Comparison of ENCODE assay signal across 1 cellular context in the genomic region with DNA sequence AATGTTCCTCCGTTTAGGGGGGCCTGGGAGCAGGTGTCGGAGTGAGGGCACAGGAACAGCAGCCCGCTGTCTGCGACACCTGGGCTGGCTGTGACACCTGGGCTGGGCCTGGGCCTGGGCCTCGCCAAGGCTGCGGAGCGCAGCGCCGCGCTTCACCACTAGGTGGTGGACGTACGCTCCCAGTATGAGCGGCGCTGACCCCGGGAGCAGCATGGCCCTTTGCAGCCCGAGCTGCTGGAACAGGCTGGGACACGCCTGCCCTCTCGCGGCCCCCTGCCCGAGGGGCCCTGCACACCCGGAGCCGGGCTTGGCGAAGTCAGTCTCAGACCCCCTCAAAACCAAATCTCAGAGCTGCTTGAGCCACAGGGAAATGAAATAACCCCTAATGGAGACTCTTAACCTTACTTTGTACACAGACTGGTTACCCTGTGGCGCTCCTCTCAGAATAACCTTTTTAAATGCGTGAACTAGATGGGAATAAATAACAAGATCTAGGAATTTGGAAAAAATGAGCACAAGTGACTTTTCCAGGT.
TF ChIP-seq lines count a peak whose summit lies in the region.

No MANE protein-coding gene starts in this region.

TF ChIP-seq in HepG2, 621 proteins besides CTCF, POLR2A, EP300 and RAD21 (continued from another document and continues in another):
- TF ChIP-seq, protein P1, sequence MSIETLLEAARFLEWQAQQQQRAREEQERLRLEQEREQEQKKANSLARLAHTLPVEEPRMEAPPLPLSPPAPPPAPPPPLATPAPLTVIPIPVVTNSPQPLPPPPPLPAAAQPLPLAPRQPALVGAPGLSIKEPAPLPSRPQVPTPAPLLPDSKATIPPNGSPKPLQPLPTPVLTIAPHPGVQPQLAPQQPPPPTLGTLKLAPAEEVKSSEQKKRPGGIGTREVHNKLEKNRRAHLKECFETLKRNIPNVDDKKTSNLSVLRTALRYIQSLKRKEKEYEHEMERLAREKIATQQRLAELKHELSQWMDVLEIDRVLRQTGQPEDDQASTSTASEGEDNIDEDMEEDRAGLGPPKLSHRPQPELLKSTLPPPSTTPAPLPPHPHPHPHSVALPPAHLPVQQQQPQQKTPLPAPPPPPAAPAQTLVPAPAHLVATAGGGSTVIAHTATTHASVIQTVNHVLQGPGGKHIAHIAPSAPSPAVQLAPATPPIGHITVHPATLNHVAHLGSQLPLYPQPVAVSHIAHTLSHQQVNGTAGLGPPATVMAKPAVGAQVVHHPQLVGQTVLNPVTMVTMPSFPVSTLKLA (IDR thresholded peaks at IDR 0.05), result no peak
- TF ChIP-seq, protein P2, sequence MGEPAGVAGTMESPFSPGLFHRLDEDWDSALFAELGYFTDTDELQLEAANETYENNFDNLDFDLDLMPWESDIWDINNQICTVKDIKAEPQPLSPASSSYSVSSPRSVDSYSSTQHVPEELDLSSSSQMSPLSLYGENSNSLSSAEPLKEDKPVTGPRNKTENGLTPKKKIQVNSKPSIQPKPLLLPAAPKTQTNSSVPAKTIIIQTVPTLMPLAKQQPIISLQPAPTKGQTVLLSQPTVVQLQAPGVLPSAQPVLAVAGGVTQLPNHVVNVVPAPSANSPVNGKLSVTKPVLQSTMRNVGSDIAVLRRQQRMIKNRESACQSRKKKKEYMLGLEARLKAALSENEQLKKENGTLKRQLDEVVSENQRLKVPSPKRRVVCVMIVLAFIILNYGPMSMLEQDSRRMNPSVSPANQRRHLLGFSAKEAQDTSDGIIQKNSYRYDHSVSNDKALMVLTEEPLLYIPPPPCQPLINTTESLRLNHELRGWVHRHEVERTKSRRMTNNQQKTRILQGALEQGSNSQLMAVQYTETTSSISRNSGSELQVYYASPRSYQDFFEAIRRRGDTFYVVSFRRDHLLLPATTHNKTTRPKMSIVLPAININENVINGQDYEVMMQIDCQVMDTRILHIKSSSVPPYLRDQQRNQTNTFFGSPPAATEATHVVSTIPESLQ (CRISPR knock-in tag; conservative IDR thresholded peaks at IDR 0.05), result peak; percentile 87; the same call in 1 of the 2 replicates
- TF ChIP-seq RBM22 (optimal IDR thresholded peaks at IDR 0.05; ENCODE audit: low read length), result no peak
- TF ChIP-seq EHMT2 (IDR thresholded peaks at IDR 0.05; ENCODE audit: borderline replicate concordance, low read depth, low read length), result no peak
- TF ChIP-seq, protein P3, sequence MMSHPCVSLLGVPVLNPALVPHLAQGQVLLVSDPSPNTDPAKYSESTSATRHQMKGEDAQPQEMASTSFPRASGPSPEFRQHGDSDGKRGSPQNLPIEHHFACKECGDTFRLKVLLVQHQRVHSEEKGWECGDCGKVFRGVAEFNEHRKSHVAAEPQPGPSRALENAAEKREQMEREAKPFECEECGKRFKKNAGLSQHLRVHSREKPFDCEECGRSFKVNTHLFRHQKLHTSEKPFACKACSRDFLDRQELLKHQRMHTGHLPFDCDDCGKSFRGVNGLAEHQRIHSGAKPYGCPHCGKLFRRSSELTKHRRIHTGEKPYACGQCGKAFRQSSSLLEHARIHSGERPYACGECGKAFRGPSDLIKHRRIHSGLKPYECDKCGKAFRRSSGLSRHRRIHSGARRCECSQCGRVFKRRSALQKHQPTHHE (CRISPR knock-in tag; IDR thresholded peaks at IDR 0.05; ENCODE audit: borderline replicate concordance), result no peak
- TF ChIP-seq ZNF451 (CRISPR knock-in tag; IDR thresholded peaks at IDR 0.05), result peak; percentile 89; the same call in 1 of the 2 replicates
- no peak for TF ChIP-seq ZNF780A (CRISPR knock-in tag; IDR thresholded peaks at IDR 0.05)
- TF ChIP-seq, protein P4, sequence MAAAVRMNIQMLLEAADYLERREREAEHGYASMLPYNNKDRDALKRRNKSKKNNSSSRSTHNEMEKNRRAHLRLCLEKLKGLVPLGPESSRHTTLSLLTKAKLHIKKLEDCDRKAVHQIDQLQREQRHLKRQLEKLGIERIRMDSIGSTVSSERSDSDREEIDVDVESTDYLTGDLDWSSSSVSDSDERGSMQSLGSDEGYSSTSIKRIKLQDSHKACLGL (CRISPR knock-in tag; IDR thresholded peaks at IDR 0.05), result no peak; the same call in 1 of the 2 replicates
- TF ChIP-seq MYNN (CRISPR knock-in tag; IDR thresholded peaks at IDR 0.05; ENCODE audit: low read depth), result no peak
- TF ChIP-seq RELA (CRISPR knock-in tag; IDR thresholded peaks at IDR 0.05), result peak; percentile 74; the same call in 1 of the 2 replicates
- TF ChIP-seq MTF1 (CRISPR knock-in tag; IDR thresholded peaks at IDR 0.05), result no peak
- 0 out of 2 replicates have a peak, but pooled peaks have one; percentile 71 for TF ChIP-seq FOXC1 (CRISPR knock-in tag; IDR thresholded peaks at IDR 0.05; ENCODE audit: borderline replicate concordance)
- TF ChIP-seq, protein P5, sequence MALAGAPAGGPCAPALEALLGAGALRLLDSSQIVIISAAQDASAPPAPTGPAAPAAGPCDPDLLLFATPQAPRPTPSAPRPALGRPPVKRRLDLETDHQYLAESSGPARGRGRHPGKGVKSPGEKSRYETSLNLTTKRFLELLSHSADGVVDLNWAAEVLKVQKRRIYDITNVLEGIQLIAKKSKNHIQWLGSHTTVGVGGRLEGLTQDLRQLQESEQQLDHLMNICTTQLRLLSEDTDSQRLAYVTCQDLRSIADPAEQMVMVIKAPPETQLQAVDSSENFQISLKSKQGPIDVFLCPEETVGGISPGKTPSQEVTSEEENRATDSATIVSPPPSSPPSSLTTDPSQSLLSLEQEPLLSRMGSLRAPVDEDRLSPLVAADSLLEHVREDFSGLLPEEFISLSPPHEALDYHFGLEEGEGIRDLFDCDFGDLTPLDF (CRISPR knock-in tag; IDR thresholded peaks at IDR 0.05), result no peak
- TF ChIP-seq SUZ12 (IDR thresholded peaks at IDR 0.05; ENCODE audit: low read depth, low read length), result no peak
- TF ChIP-seq ZFP82 (CRISPR knock-in tag; IDR thresholded peaks at IDR 0.05; ENCODE audit: borderline replicate concordance), result no peak
- no peak for TF ChIP-seq ZSCAN12 (CRISPR knock-in tag; IDR thresholded peaks at IDR 0.05)
- TF ChIP-seq ISL2 (CRISPR knock-in tag; IDR thresholded peaks at IDR 0.05), result peak; percentile 71
- no peak for TF ChIP-seq FOXK2 (IDR thresholded peaks at IDR 0.05)
- peak; percentile 90 for TF ChIP-seq ZNF891 (CRISPR knock-in tag; IDR thresholded peaks at IDR 0.05)
- no peak for TF ChIP-seq TCF12 (IDR thresholded peaks at IDR 0.05)
- TF ChIP-seq TCF12 (CRISPR knock-in tag; IDR thresholded peaks at IDR 0.05), result no peak
- peak; percentile 88 for TF ChIP-seq ATF7-NPFF (CRISPR knock-in tag; IDR thresholded peaks at IDR 0.05; ENCODE audit: low read depth)
- TF ChIP-seq ARNTL (CRISPR knock-in tag; IDR thresholded peaks at IDR 0.05), result peak; percentile 76; the same call in 1 of the 2 replicates
- TF ChIP-seq, protein P6, sequence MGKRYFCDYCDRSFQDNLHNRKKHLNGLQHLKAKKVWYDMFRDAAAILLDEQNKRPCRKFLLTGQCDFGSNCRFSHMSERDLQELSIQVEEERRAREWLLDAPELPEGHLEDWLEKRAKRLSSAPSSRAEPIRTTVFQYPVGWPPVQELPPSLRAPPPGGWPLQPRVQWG (CRISPR knock-in tag; IDR thresholded peaks at IDR 0.05; ENCODE audit: borderline replicate concordance, low read depth), result no peak
- TF ChIP-seq NFYC (CRISPR knock-in tag; IDR thresholded peaks at IDR 0.05), result peak; percentile 24; the same call in 1 of the 2 replicates
- peak; percentile 52; the same call in 1 of the 2 replicates for TF ChIP-seq ZNF441 (CRISPR knock-in tag; IDR thresholded peaks at IDR 0.05; ENCODE audit: borderline replicate concordance)
- TF ChIP-seq SALL2 (CRISPR knock-in tag; IDR thresholded peaks at IDR 0.05), result 0 out of 2 replicates have a peak, but pooled peaks have one; percentile 65
- peak; percentile 88 for TF ChIP-seq ZNF331 (CRISPR knock-in tag; IDR thresholded peaks at IDR 0.05)
- TF ChIP-seq, protein P7, sequence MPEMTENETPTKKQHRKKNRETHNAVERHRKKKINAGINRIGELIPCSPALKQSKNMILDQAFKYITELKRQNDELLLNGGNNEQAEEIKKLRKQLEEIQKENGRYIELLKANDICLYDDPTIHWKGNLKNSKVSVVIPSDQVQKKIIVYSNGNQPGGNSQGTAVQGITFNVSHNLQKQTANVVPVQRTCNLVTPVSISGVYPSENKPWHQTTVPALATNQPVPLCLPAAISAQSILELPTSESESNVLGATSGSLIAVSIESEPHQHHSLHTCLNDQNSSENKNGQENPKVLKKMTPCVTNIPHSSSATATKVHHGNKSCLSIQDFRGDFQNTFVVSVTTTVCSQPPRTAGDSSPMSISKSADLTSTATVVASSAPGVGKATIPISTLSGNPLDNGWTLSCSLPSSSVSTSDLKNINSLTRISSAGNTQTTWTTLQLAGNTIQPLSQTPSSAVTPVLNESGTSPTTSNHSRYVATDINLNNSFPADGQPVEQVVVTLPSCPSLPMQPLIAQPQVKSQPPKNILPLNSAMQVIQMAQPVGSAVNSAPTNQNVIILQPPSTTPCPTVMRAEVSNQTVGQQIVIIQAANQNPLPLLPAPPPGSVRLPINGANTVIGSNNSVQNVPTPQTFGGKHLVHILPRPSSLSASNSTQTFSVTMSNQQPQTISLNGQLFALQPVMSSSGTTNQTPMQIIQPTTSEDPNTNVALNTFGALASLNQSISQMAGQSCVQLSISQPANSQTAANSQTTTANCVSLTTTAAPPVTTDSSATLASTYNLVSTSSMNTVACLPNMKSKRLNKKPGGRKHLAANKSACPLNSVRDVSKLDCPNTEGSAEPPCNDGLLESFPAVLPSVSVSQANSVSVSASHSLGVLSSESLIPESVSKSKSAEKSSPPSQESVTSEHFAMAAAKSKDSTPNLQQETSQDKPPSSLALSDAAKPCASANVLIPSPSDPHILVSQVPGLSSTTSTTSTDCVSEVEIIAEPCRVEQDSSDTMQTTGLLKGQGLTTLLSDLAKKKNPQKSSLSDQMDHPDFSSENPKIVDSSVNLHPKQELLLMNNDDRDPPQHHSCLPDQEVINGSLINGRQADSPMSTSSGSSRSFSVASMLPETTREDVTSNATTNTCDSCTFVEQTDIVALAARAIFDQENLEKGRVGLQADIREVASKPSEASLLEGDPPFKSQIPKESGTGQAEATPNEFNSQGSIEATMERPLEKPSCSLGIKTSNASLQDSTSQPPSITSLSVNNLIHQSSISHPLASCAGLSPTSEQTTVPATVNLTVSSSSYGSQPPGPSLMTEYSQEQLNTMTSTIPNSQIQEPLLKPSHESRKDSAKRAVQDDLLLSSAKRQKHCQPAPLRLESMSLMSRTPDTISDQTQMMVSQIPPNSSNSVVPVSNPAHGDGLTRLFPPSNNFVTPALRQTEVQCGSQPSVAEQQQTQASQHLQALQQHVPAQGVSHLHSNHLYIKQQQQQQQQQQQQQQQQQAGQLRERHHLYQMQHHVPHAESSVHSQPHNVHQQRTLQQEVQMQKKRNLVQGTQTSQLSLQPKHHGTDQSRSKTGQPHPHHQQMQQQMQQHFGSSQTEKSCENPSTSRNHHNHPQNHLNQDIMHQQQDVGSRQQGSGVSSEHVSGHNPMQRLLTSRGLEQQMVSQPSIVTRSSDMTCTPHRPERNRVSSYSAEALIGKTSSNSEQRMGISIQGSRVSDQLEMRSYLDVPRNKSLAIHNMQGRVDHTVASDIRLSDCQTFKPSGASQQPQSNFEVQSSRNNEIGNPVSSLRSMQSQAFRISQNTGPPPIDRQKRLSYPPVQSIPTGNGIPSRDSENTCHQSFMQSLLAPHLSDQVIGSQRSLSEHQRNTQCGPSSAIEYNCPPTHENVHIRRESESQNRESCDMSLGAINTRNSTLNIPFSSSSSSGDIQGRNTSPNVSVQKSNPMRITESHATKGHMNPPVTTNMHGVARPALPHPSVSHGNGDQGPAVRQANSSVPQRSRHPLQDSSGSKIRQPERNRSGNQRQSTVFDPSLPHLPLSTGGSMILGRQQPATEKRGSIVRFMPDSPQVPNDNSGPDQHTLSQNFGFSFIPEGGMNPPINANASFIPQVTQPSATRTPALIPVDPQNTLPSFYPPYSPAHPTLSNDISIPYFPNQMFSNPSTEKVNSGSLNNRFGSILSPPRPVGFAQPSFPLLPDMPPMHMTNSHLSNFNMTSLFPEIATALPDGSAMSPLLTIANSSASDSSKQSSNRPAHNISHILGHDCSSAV (CRISPR knock-in tag; IDR thresholded peaks at IDR 0.05; ENCODE audit: borderline replicate concordance), result no peak
- peak; percentile 80 for TF ChIP-seq BORCS8-MEF2B (CRISPR knock-in tag; IDR thresholded peaks at IDR 0.05)
- no peak for TF ChIP-seq ZNF24 (IDR thresholded peaks at IDR 0.05)
- TF ChIP-seq, protein P8, sequence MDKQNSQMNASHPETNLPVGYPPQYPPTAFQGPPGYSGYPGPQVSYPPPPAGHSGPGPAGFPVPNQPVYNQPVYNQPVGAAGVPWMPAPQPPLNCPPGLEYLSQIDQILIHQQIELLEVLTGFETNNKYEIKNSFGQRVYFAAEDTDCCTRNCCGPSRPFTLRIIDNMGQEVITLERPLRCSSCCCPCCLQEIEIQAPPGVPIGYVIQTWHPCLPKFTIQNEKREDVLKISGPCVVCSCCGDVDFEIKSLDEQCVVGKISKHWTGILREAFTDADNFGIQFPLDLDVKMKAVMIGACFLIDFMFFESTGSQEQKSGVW (CRISPR knock-in tag; IDR thresholded peaks at IDR 0.05; ENCODE audit: borderline replicate concordance), result no peak
- TF ChIP-seq, protein P9, sequence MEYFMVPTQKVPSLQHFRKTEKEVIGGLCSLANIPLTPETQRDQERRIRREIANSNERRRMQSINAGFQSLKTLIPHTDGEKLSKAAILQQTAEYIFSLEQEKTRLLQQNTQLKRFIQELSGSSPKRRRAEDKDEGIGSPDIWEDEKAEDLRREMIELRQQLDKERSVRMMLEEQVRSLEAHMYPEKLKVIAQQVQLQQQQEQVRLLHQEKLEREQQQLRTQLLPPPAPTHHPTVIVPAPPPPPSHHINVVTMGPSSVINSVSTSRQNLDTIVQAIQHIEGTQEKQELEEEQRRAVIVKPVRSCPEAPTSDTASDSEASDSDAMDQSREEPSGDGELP (IDR thresholded peaks at IDR 0.05; ENCODE audit: borderline replicate concordance, low read depth), result no peak; the same call in 1 of the 2 replicates
- TF ChIP-seq ZBTB20 (CRISPR knock-in tag; IDR thresholded peaks at IDR 0.05; ENCODE audit: borderline replicate concordance, low read depth), result peak; percentile 64; the same call in 1 of the 2 replicates
- peak; percentile 64; the same call in 1 of the 2 replicates for TF ChIP-seq AKAP8 (CRISPR knock-in tag; IDR thresholded peaks at IDR 0.05)
- peak; percentile 71; the same call in 1 of the 3 replicates for TF ChIP-seq MXI1 (IDR thresholded peaks at IDR 0.05; ENCODE audit: borderline replicate concordance, low read depth, low read length)
- TF ChIP-seq, protein P10, sequence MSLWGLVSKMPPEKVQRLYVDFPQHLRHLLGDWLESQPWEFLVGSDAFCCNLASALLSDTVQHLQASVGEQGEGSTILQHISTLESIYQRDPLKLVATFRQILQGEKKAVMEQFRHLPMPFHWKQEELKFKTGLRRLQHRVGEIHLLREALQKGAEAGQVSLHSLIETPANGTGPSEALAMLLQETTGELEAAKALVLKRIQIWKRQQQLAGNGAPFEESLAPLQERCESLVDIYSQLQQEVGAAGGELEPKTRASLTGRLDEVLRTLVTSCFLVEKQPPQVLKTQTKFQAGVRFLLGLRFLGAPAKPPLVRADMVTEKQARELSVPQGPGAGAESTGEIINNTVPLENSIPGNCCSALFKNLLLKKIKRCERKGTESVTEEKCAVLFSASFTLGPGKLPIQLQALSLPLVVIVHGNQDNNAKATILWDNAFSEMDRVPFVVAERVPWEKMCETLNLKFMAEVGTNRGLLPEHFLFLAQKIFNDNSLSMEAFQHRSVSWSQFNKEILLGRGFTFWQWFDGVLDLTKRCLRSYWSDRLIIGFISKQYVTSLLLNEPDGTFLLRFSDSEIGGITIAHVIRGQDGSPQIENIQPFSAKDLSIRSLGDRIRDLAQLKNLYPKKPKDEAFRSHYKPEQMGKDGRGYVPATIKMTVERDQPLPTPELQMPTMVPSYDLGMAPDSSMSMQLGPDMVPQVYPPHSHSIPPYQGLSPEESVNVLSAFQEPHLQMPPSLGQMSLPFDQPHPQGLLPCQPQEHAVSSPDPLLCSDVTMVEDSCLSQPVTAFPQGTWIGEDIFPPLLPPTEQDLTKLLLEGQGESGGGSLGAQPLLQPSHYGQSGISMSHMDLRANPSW (CRISPR knock-in tag; IDR thresholded peaks at IDR 0.05; ENCODE audit: borderline replicate concordance), result no peak
- TF ChIP-seq FIP1L1 (IDR thresholded peaks at IDR 0.05; ENCODE audit: borderline replicate concordance, insufficient read depth, low read depth, low read length), result no peak
